In genomic region chr2:233853883-233854240, GRCh38 we compare ENCODE assay signal across 8 cellular contexts. TPM values are rescaled to one million over a fixed set of nuclear protein-coding genes. Genes with fewer than 3 reads are reported as not detected.
DNase-seq lines count a peak whose midpoint lies in the region; ATAC-seq and TF ChIP-seq lines count a peak whose summit lies in the region.

No MANE protein-coding gene starts in this region.

- H3K36me3 ChIP-seq in iPS-18a (ENCODE audit: control insufficient read depth, low read depth, low read length) (peaks cover 37% of the 10 kb centered on the region), subcutaneous abdominal adipose tissue (ENCODE audit: control insufficient read depth in 5 of 5, insufficient read depth in 5 of 5, low read length in 5 of 5) (no peaks in the 10 kb centered on the region)

- ATAC-seq in GM18520 (IDR thresholded peaks at IDR 0.05; ENCODE audit: unreplicated experiment) (no peak), HG02981 (IDR thresholded peaks at IDR 0.05; ENCODE audit: unreplicated experiment) (no peak)

- H3K27ac ChIP-seq in iPS-18a (ENCODE audit: low read length) (peak overlapping the region; percentile 62), subcutaneous abdominal adipose tissue (ENCODE audit: low read depth, low read length) (no peak overlapping the region)

- peak overlapping the region; percentile 96 for H3K27ac Mint-ChIP-seq in activated CD4-positive, alpha-beta T cell treated with anti-CD3 and anti-CD28 coated beads, Interleukin-2, amount 10 ng/mL, durations not matched to agents 24 days and 14 days

- H3K4me3 Mint-ChIP-seq in activated CD4-positive, alpha-beta T cell treated with anti-CD3 and anti-CD28 coated beads, Interleukin-2, amount 10 ng/mL, durations not matched to agents 24 days and 14 days, result peak overlapping the region; percentile 99

- intact Hi-C loops in activated CD4-positive, alpha-beta T cell treated with anti-CD3 and anti-CD28 coated beads, Interleukin-2, amount 10 ng/mL, durations not matched to agents 24 days and 14 days (cut with micrococcal nuclease), result loop anchor here (1.0 to 10.0 kb wide), 2 partner anchors 14 to 299 kb away; partner anchors contain the start of gene MSL3B

- H3K27me3 Mint-ChIP-seq in activated CD4-positive, alpha-beta T cell treated with anti-CD3 and anti-CD28 coated beads, Interleukin-2, amount 10 ng/mL, durations not matched to agents 24 days and 14 days, result no peaks in the 10 kb centered on the region

- DNase-seq in activated CD4-positive, alpha-beta T cell treated with anti-CD3 and anti-CD28 coated beads, Interleukin-2, amount 10 ng/mL, durations not matched to agents 24 days and 14 days, result no peak
- no peak for DNase-seq in activated CD4-positive, alpha-beta T cell treated with anti-CD3 and anti-CD28 coated beads, Interleukin-2, amount 50 U/mL, for 48 hours
- DNase-seq in HuH-7.5 (ENCODE audit: low spot score), result no peak

- peaks cover 12% of the 10 kb centered on the region for H3K4me1 ChIP-seq in iPS-18a (ENCODE audit: control insufficient read depth, low read depth, low read length)
- peaks cover 0 to 18% (median 14%) of the 10 kb centered on the region in 5 donors for H3K4me1 ChIP-seq in subcutaneous abdominal adipose tissue (ENCODE audit: control insufficient read depth in 5 of 5, insufficient read depth in 5 of 5, low read length in 5 of 5)

- no peaks in the 10 kb centered on the region for H3K9me3 Mint-ChIP-seq in activated CD4-positive, alpha-beta T cell treated with anti-CD3 and anti-CD28 coated beads, Interleukin-2, amount 10 ng/mL, durations not matched to agents 24 days and 14 days

- no peaks in the 10 kb centered on the region for H3K27me3 ChIP-seq in iPS-18a (ENCODE audit: control insufficient read depth, insufficient read depth, low read length)
- peaks cover 0 to 5% (median 4%) of the 10 kb centered on the region in 5 donors for H3K27me3 ChIP-seq in subcutaneous abdominal adipose tissue (ENCODE audit: control insufficient read depth in 5 of 5, insufficient read depth in 4 of 5, low read length in 5 of 5)

- peaks cover 32% of the 10 kb centered on the region for H3K36me3 Mint-ChIP-seq in activated CD4-positive, alpha-beta T cell treated with anti-CD3 and anti-CD28 coated beads, Interleukin-2, amount 10 ng/mL, durations not matched to agents 24 days and 14 days (ENCODE audit: low read depth)

- TF ChIP-seq CTCF in WI38 (IDR thresholded peaks at IDR 0.05; ENCODE audit: low read depth, low read length), result no peak

- no peaks in the 10 kb centered on the region for H3K9me3 ChIP-seq in iPS-18a (ENCODE audit: control insufficient read depth, low read depth, low read length)
- H3K9me3 ChIP-seq in subcutaneous abdominal adipose tissue (ENCODE audit: control insufficient read depth in 5 of 5, low read length in 5 of 5), result no peaks in the 10 kb centered on the region

- H3K9ac ChIP-seq in iPS-18a (ENCODE audit: low read length) (peak overlapping the region; percentile 89), subcutaneous abdominal adipose tissue (ENCODE audit: low read length in 5 of 5) (peak overlapping the region in 4 of 5 donors; percentile 22 to 72 (median 68))

- H3K4me3 ChIP-seq in WI38 (ENCODE audit: low read depth, low read length), result peak overlapping the region; percentile 76
- peak overlapping the region; percentile 83 for H3K4me3 ChIP-seq in iPS-18a (ENCODE audit: low read length)
- H3K4me3 ChIP-seq in subcutaneous abdominal adipose tissue (ENCODE audit: low read depth in 1 of 5, low read length in 5 of 5), result peak overlapping the region in 4 of 5 donors; percentile 86 to 96 (median 90)

- peaks cover 53% of the 10 kb centered on the region for H3K4me1 Mint-ChIP-seq in activated CD4-positive, alpha-beta T cell treated with anti-CD3 and anti-CD28 coated beads, Interleukin-2, amount 10 ng/mL, durations not matched to agents 24 days and 14 days

RNA-seq across cellular contexts. Expression of gene HJURP, which starts 0.5 kb away (rescaled TPM):
- 41.5 and 45.6 TPM in 2 replicates for total RNA-seq in activated CD4-positive, alpha-beta T cell treated with anti-CD3 and anti-CD28 coated beads, Interleukin-2, amount 10 ng/mL, durations not matched to agents 24 days and 14 days
